Comparison of ENCODE assay signal across 22 cellular contexts in the genomic region with DNA sequence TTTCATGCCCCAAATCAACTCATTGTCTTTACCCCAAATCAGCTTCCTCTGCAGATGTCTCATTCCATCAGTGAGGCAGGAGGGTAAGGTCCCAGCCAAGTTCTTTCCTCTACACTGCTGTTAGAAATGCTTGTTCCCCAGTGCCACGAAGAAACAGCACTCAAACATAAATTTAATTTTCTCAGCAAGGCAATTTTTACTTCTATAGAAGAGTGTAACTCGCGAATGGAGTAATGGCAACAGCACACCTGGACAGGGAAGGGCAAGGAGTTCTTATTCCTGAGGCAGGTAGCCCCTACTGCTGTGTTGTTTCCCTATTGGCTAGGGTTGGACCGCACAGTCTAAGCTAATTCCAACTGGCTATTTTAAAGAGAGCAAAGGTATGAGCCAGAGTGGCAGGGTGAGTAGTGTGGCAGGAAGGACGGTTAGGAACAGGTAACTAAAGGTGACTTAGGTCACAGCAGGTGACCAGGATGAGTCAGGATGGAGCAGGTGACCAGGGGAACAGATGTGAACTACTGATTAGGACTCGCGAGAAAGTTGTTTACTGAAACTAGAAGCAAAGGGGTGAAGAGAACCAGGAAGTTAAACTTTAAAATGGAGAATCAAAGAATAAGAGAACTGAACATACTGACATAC.
"Had no signal": no experiment of that assay in that cellular context is flagged by ENCODE, and none has a peak within 500 bp of the region (broad histone marks: within the 10 kb centered on the region; RNA-seq: fewer than 3 reads in every experiment).

No MANE protein-coding gene starts in this region.

- H3K36me3 ChIP-seq: thyroid gland had no signal

- H3K27ac ChIP-seq: thyroid gland, VCaP had no signal

- H3K27me3 ChIP-seq: thyroid gland had no signal

- H3K27ac Mint-ChIP-seq: activated CD4-positive, alpha-beta T cell treated with anti-CD3 and anti-CD28 coated beads, Interleukin-2, amount 10 ng/mL, durations not matched to agents 7 days and 5 days; activated CD8-positive, alpha-beta memory T cell treated with anti-CD3 and anti-CD28 coated beads, Interleukin-2, amount 10 ng/mL, durations not matched to agents 7 days and 5 days; activated CD8-positive, alpha-beta T cell treated with anti-CD3 and anti-CD28 coated beads for 36 hours; activated naive CD8-positive, alpha-beta T cell treated with anti-CD3 and anti-CD28 coated beads, Interleukin-2, amount 50 U/mL, for 24 hours; activated T-helper 1 cell treated with anti-CD3 and anti-CD28 coated beads, Interleukin-12 subunit alpha, Interleukin-12 subunit beta, Interleukin-2, Interleukin-4 antibody, amounts not matched to agents 30 ng/mL and 10 ng/mL and 1 ng/mL, durations not matched to agents 14 hours and 24 hours and 36 hours; mesothelial cell of epicardium; natural killer cell had no signal

- H3K4me1 Mint-ChIP-seq: mesothelial cell of epicardium had no signal

- H3K9me3 ChIP-seq: thyroid gland had no signal

- DNase-seq: activated CD4-positive, alpha-beta T cell treated with anti-CD3 and anti-CD28 coated beads, Interleukin-2, amount 10 ng/mL, durations not matched to agents 7 days and 5 days; activated CD4-positive, CD25-positive, alpha-beta regulatory T cell treated with anti-CD3 and anti-CD28 coated beads, Interleukin-2, amount 50 U/mL, for 72 hours; activated CD8-positive, alpha-beta memory T cell treated with anti-CD3 and anti-CD28 coated beads, Interleukin-2, amount 10 ng/mL, durations not matched to agents 7 days and 5 days; activated CD8-positive, alpha-beta T cell treated with anti-CD3 and anti-CD28 coated beads for 36 hours; activated gamma-delta T cell; activated naive CD4-positive, alpha-beta T cell treated with anti-CD3 and anti-CD28 coated beads, Interleukin-2, amount 50 U/mL, for 16 hours; activated naive CD8-positive, alpha-beta T cell treated with anti-CD3 and anti-CD28 coated beads, Interleukin-2, amount 50 U/mL, for 24 hours; erythroblast; foreskin fibroblast; immature natural killer cell; natural killer cell; retina; stimulated activated CD4-positive, alpha-beta T cell treated with anti-CD3 and anti-CD28 coated beads, Interleukin-2, amount 100 ng/mL, for 48 hours; stimulated activated CD8-positive, alpha-beta memory T cell treated with anti-CD3 and anti-CD28 coated beads, Interleukin-4, amount 100 ng/mL, for 48 hours; stimulated activated naive CD4-positive, alpha-beta T cell; thyroid gland had no signal

- H3K4me3 ChIP-seq: lung, thyroid gland had no signal

- H3K36me3 Mint-ChIP-seq: natural killer cell had no signal

- ATAC-seq: activated CD8-positive, alpha-beta memory T cell treated with anti-CD3 and anti-CD28 coated beads, Interleukin-2, amount 10 ng/mL, durations not matched to agents 7 days and 5 days; activated CD8-positive, alpha-beta T cell treated with anti-CD3 and anti-CD28 coated beads for 36 hours; activated naive CD8-positive, alpha-beta T cell treated with anti-CD3 and anti-CD28 coated beads, Interleukin-2, amount 50 U/mL, for 24 hours; left lobe of liver; natural killer cell had no signal

- H3K4me3 Mint-ChIP-seq: activated CD4-positive, alpha-beta T cell treated with anti-CD3 and anti-CD28 coated beads, Interleukin-2, amount 10 ng/mL, durations not matched to agents 7 days and 5 days; activated CD8-positive, alpha-beta memory T cell treated with anti-CD3 and anti-CD28 coated beads, Interleukin-2, amount 10 ng/mL, durations not matched to agents 7 days and 5 days; activated CD8-positive, alpha-beta T cell treated with anti-CD3 and anti-CD28 coated beads for 36 hours; activated naive CD8-positive, alpha-beta T cell treated with anti-CD3 and anti-CD28 coated beads, Interleukin-2, amount 50 U/mL, for 24 hours; activated T-helper 1 cell treated with anti-CD3 and anti-CD28 coated beads, Interleukin-12 subunit alpha, Interleukin-12 subunit beta, Interleukin-2, Interleukin-4 antibody, amounts not matched to agents 30 ng/mL and 10 ng/mL and 1 ng/mL, durations not matched to agents 14 hours and 24 hours and 36 hours; immature natural killer cell; mesothelial cell of epicardium; natural killer cell had no signal

- H3K27me3 Mint-ChIP-seq: activated CD4-positive, alpha-beta T cell treated with anti-CD3 and anti-CD28 coated beads, Interleukin-2, amount 10 ng/mL, durations not matched to agents 7 days and 5 days; activated CD8-positive, alpha-beta memory T cell treated with anti-CD3 and anti-CD28 coated beads, Interleukin-2, amount 10 ng/mL, durations not matched to agents 7 days and 5 days; activated CD8-positive, alpha-beta T cell treated with anti-CD3 and anti-CD28 coated beads for 36 hours; activated naive CD8-positive, alpha-beta T cell treated with anti-CD3 and anti-CD28 coated beads, Interleukin-2, amount 50 U/mL, for 24 hours had no signal

- FAIRE-seq: endometrium had no signal

- H3K4me1 ChIP-seq: thyroid gland had no signal
